1 cellular context compared by ENCODE assay signal in the genomic region with DNA sequence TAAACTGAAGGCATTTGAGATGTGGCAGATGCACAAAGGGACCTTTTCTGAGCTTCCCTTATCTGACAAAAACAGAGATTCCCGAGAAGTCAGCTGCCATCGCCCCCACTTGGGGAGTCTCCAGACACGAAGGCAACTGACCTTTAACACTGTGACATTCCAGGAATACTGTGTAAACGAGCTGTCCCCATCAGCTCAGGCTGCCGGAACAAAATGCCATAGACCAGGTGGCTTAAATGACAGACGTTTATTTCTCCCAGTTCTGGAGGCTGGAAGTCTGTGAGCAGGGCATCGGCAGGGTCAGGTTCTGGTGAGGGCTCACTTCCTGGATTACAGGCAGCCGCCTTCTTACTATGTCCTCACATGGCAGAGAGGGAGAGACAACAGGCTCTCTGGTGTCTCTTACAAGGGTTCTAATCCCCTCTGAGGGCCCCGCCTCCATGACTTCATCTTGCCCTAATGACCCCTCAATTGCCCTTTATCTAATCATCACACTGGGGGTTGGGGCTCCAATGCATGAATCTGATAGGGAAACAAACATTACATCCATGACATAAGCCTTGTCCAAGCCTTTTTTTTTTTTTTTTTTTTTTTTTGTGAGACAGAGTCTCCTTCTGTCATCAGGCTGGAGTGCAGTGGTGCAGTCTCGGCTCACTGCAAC.
TF ChIP-seq lines count a peak whose summit lies in the region.

No MANE protein-coding gene starts in this region.

TF ChIP-seq in HEK293T, 16 proteins besides CTCF, POLR2A, EP300 and RAD21:
- TF ChIP-seq ZNF384 (IDR thresholded peaks at IDR 0.05) (peak; percentile 80), NFRKB (IDR thresholded peaks at IDR 0.05) (no peak)
